Comparison of ENCODE assay signal across 11 cellular contexts in the genomic region with DNA sequence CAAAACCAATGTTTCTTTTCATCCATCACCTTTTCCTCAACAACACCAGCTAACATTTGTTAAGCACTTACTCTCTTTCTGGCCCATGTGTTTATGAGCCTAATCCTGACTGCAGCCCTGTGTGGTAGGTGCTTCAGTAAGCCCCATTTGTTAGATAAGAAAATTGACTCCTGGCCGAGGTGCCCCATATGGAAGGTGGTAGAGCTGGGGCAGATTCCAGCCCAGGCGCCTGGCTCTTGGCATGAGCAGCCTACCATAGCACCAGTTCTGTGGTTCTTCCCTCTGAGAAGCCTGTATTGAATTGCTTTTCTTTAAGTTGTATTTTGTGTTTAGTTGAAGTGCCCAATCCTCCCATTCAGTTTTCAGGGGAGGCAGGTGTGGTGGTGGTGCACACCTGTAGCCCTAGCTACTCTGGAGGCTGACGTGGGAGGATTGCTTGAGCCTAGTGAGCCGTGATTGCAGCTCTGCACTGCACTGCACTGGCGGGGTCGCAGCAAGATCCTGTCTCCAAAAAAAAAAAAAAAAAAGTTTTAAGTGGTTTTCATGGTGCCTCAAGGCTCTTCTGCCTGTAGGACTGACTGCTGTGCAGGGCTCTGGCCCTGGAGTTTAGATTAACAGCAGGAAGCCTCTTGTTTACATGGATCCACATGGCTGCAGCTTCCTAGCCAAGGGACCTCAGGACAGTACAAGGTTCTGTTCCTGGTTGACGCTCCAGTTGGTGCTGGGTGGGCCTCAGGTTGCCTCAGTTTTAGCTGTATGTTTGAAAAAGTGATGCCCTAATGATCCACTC.
DNase-seq lines count a peak whose midpoint lies in the region; TF ChIP-seq lines count a peak whose summit lies in the region.
"Had no signal": no experiment of that assay in that cellular context is flagged by ENCODE, and none has a peak within 500 bp of the region (broad histone marks: within the 10 kb centered on the region; RNA-seq: fewer than 3 reads in every experiment).

No MANE protein-coding gene starts in this region.

- no peak overlapping the region for H3K4me3 ChIP-seq in ascending aorta

- POLR2A ChIA-PET in HEK293T (lab: Yijun Ruan, JAX): interaction anchor here (1.0 kb wide), 1 partner anchor 70 kb away, joined by 3 read pairs; no protein-coding TSS in a partner anchor

- no peaks in the 10 kb centered on the region for H3K9me3 Mint-ChIP-seq in nephron
- H3K9me3 Mint-ChIP-seq: naive B cell; stimulated activated naive B cell treated with anti-CD40 and anti-IgM and Interleukin-4, amounts not matched to agents 10 μg/mL and 1 μg/mL and 100 μg/mL, for 72 hours had no signal

- peaks cover 0 to 33% of the 10 kb centered on the region in 2 donors for H3K4me1 ChIP-seq in ascending aorta

- peaks cover 53% of the 10 kb centered on the region for H3K4me1 Mint-ChIP-seq in nephron

- no peaks in the 10 kb centered on the region for H3K27me3 ChIP-seq in ascending aorta

- peaks cover 11% of the 10 kb centered on the region for H3K27me3 Mint-ChIP-seq in nephron (ENCODE audit: low read depth)

- CTCF ChIA-PET in HEK293T (lab: Yijun Ruan, JAX): interaction anchor here (1.0 kb wide), 1 partner anchor 68 kb away, joined by 3 read pairs; no protein-coding TSS in a partner anchor

- no peaks in the 10 kb centered on the region for H3K36me3 ChIP-seq in ascending aorta

- H3K9me3 ChIP-seq in ascending aorta: no peaks in the 10 kb centered on the region

- DNase-seq in NCI-H1092 treated with DMSO at 0.1 percent for 48 hours (lab: John Stamatoyannopoulos, UW) (peak; percentile 8), NCI-H1092 (lab: John Stamatoyannopoulos, UW) (no peak), HEK293T (ENCODE audit: extremely low spot score) (no peak), ascending aorta (ENCODE audit: low spot score in 2 of 2) (no peak), HuH-7 (ENCODE audit: low spot score) (no peak), globus pallidus (ENCODE audit: low spot score) (no peak), SHP77 treated with DMSO at 0.1 percent for 48 hours (lab: John Stamatoyannopoulos, UW) (no peak)
- DNase-seq: cerebellar nuclear complex; naive B cell; stimulated activated naive B cell treated with anti-CD40 and anti-IgM and Interleukin-4, amounts not matched to agents 10 μg/mL and 1 μg/mL and 100 μg/mL, for 72 hours had no signal

- H3K4me3 Mint-ChIP-seq in nephron: peak overlapping the region; percentile 53 to 58 (median 54)
- H3K4me3 Mint-ChIP-seq: naive B cell; stimulated activated naive B cell treated with anti-CD40 and anti-IgM and Interleukin-4, amounts not matched to agents 10 μg/mL and 1 μg/mL and 100 μg/mL, for 72 hours had no signal

- H3K27ac Mint-ChIP-seq in nephron: peak overlapping the region; percentile 74 to 100 (median 99)

- intact Hi-C loops in ascending aorta (cut with DNase I): no loop called here

- H3K36me3 Mint-ChIP-seq in nephron (ENCODE audit: low read depth): peaks cover 6% of the 10 kb centered on the region
- H3K36me3 Mint-ChIP-seq: naive B cell had no signal

- TF ChIP-seq CTCF in ascending aorta (IDR thresholded peaks at IDR 0.05) (no peak), nephron (IDR thresholded peaks at IDR 0.05; ENCODE audit: unreplicated experiment in 3 of 3) (no peak)

- peak overlapping the region; percentile 4 to 28 for H3K27ac ChIP-seq in ascending aorta

TF ChIP-seq in HEK293T, 16 proteins besides CTCF, POLR2A, EP300 and RAD21:
- TF ChIP-seq LEF1 (IDR thresholded peaks at IDR 0.05; ENCODE audit: borderline replicate concordance): no peak
- TF ChIP-seq ZNF384 (IDR thresholded peaks at IDR 0.05): peak; percentile 47
- no peak for TF ChIP-seq NFRKB (IDR thresholded peaks at IDR 0.05)
- TF ChIP-seq TARDBP (IDR thresholded peaks at IDR 0.05): no peak
- no peak for TF ChIP-seq BHLHE40 (IDR thresholded peaks at IDR 0.05; ENCODE audit: borderline replicate concordance)
- no peak for TF ChIP-seq SUZ12 (IDR thresholded peaks at IDR 0.05)
- TF ChIP-seq, protein P1, sequence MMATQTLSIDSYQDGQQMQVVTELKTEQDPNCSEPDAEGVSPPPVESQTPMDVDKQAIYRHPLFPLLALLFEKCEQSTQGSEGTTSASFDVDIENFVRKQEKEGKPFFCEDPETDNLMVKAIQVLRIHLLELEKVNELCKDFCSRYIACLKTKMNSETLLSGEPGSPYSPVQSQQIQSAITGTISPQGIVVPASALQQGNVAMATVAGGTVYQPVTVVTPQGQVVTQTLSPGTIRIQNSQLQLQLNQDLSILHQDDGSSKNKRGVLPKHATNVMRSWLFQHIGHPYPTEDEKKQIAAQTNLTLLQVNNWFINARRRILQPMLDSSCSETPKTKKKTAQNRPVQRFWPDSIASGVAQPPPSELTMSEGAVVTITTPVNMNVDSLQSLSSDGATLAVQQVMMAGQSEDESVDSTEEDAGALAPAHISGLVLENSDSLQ (IDR thresholded peaks at IDR 0.05): no peak
- no peak for TF ChIP-seq FOXM1 (IDR thresholded peaks at IDR 0.05; ENCODE audit: borderline replicate concordance)
- no peak for TF ChIP-seq CTBP1 (IDR thresholded peaks at IDR 0.05; ENCODE audit: borderline replicate concordance)
